Comparison of ENCODE assay signal across 7 cellular contexts in the genomic region with DNA sequence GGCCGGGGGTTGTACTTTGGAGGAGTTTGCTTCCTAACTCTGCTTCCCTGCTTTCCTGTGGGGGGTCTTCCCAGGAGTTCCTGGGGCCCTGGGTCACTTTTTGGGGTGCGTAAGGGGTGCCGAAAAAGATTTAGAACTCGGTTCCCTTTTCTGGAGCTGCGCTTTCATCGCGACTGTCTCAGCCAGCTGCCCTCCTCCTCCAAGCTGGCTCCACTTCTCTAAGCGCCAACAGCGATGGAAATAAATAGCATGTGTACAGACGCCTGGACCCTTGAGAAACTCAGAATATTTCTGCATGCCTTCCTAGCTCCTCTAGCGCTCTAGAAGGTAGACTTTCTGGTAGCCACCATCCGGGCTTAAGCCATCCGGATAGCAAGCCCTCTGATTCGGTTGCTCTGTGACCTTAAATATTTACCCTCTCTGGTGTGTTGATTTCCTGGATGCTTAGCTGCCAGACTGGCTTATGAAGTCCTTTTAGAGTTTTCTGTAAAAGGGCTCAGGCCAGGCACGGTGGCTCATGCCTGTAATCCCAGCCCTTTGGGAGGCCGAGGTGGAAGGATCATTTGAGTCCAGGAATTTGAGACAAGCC.
DNase-seq lines count a peak whose midpoint lies in the region; ATAC-seq, FAIRE-seq and TF ChIP-seq lines count a peak whose summit lies in the region.
"Not testable (repeated sequence)": the region's sequence is repeated elsewhere in the genome, so short reads cannot be mapped to it uniquely, and the experiment has no call there.

No MANE protein-coding gene starts in this region.

- not testable (repeated sequence) for H3K27me3 Mint-ChIP-seq in activated CD8-positive, alpha-beta memory T cell treated with anti-CD3 and anti-CD28 coated beads, Interleukin-2, amount 10 ng/mL, durations not matched to agents 7 days and 5 days

- CTCF ChIA-PET in activated CD8-positive, alpha-beta memory T cell treated with anti-CD3 and anti-CD28 coated beads, Interleukin-2, amount 10 ng/mL, durations not matched to agents 7 days and 5 days (lab: Charles Lee) = not testable (repeated sequence)

- H3K4me1 ChIP-seq in pancreas = not testable (repeated sequence)

- H3K27ac ChIP-seq in pancreas = not testable (repeated sequence)

- not testable (repeated sequence) for H3K9me3 ChIP-seq in pancreas

- no CpG with 5 or more reads among the region's 16 CpGs for WGBS in pancreas, 2 donors

- ATAC-seq in GM19351 (IDR thresholded peaks at IDR 0.05; ENCODE audit: unreplicated experiment) = peak; percentile 27
- peak; percentile 24 for ATAC-seq in GM21723 (IDR thresholded peaks at IDR 0.05; ENCODE audit: unreplicated experiment)
- peak; percentile 15 for ATAC-seq in HG02943 (IDR thresholded peaks at IDR 0.05; ENCODE audit: low read depth, unreplicated experiment)
- peak; percentile 15 for ATAC-seq in HG03460 (IDR thresholded peaks at IDR 0.05; ENCODE audit: unreplicated experiment)
- peak; percentile 3 for ATAC-seq in activated CD8-positive, alpha-beta memory T cell treated with anti-CD3 and anti-CD28 coated beads, Interleukin-2, amount 10 ng/mL, durations not matched to agents 7 days and 5 days
- ATAC-seq in left ventricle myocardium superior = peak; percentile 52
- ATAC-seq in pancreas = peak; percentile 30 to 54 (median 41)

- not testable (repeated sequence) for FAIRE-seq in pancreas (lab: Jason Lieb, UNC)

- not testable (repeated sequence) for H3K27me3 ChIP-seq in pancreas

- DNase-seq in activated CD8-positive, alpha-beta memory T cell treated with anti-CD3 and anti-CD28 coated beads, Interleukin-2, amount 10 ng/mL, durations not matched to agents 7 days and 5 days; left ventricle myocardium superior; pancreas: not testable (repeated sequence)

- not testable (repeated sequence) for H3K27ac Mint-ChIP-seq in activated CD8-positive, alpha-beta memory T cell treated with anti-CD3 and anti-CD28 coated beads, Interleukin-2, amount 10 ng/mL, durations not matched to agents 7 days and 5 days

- not testable (repeated sequence) for H3K9me3 Mint-ChIP-seq in activated CD8-positive, alpha-beta memory T cell treated with anti-CD3 and anti-CD28 coated beads, Interleukin-2, amount 10 ng/mL, durations not matched to agents 7 days and 5 days (ENCODE audit: low read depth)

- not testable (repeated sequence) for H3K4me1 Mint-ChIP-seq in activated CD8-positive, alpha-beta memory T cell treated with anti-CD3 and anti-CD28 coated beads, Interleukin-2, amount 10 ng/mL, durations not matched to agents 7 days and 5 days

- TF ChIP-seq CTCF in pancreas (IDR thresholded peaks at IDR 0.05) = not testable (repeated sequence)

- H3K4me3 Mint-ChIP-seq in activated CD8-positive, alpha-beta memory T cell treated with anti-CD3 and anti-CD28 coated beads, Interleukin-2, amount 10 ng/mL, durations not matched to agents 7 days and 5 days = not testable (repeated sequence)

- not testable (repeated sequence) for H3K36me3 ChIP-seq in pancreas

- intact Hi-C loops in left ventricle myocardium superior (cut with micrococcal nuclease); pancreas (cut with DNase I): not testable (repeated sequence)

- H3K4me3 ChIP-seq in pancreas = not testable (repeated sequence)

- H3K36me3 Mint-ChIP-seq in activated CD8-positive, alpha-beta memory T cell treated with anti-CD3 and anti-CD28 coated beads, Interleukin-2, amount 10 ng/mL, durations not matched to agents 7 days and 5 days = not testable (repeated sequence)
